14 cellular contexts compared by ENCODE assay signal in the genomic region with DNA sequence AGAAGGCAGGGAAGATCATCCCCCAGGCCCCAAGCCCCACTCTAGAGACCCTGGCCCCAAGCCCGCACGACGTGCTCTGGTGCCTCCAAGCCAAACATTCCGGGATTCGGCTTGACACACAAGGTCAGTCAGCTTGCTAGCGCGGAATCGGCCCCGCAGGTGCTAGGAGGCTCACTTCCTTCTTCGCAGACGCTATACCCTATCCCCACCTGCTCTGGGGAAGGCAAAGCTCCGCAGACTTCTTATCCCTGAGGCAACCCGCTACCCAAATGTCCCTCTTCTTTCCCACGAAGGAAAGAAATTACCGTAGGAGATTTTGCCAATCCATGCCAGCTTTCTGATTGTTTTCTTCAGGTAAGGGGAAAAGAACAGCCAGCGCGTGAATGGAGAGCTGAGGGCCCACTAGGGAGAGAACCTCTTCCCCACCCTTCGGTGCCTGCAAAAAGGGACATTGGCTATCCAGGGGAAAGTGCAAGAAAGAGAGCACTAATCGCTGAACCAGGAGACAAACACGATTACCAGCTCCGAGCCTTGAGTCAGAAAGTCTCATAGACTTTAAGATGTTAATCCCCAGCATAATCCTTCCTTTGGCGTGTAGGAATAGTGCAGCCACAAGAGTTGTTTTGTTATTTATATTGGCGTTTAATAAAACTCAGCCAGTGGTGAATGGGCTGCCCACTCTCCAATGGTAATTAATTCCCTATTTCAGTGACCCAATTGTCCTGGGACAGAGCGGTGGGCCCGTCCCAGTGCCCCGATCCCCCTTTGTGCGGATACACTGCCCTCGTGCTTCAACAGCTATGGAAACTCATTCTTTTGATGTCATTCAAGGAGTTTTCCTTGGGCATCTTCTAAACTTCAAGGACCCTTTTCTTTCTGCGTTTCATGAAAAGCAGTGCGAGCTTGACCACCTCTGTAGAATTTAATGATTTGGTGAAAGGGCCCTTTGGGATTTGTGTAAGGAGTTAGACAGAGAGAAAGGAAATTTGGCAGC. TPM values are rescaled to one million over a fixed set of nuclear protein-coding genes. Genes with fewer than 3 reads are reported as not detected.
A peak's percentile ranks its signal among the peaks of the same experiment; 100 is the strongest.
DNase-seq lines count a peak whose midpoint lies in the region; ATAC-seq and TF ChIP-seq lines count a peak whose summit lies in the region.
"Had no signal": no experiment of that assay in that cellular context is flagged by ENCODE, and none has a peak within 500 bp of the region (broad histone marks: within the 10 kb centered on the region; RNA-seq: fewer than 3 reads in every experiment).

No MANE protein-coding gene starts in this region.

- no peaks in the 10 kb centered on the region for H3K36me3 ChIP-seq in naive thymus-derived CD4-positive, alpha-beta T cell (ENCODE audit: control insufficient read depth in 2 of 3, insufficient read depth in 3 of 3, low read length in 3 of 3)

- intact Hi-C loops in naive thymus-derived CD4-positive, alpha-beta T cell (cut with micrococcal nuclease): loop anchor here (2.0 to 10.0 kb wide), 6 partner anchors 13 to 1899 kb away; partner anchors contain the start of gene PITX2 (in 1 of the 2)

- peaks cover 78% of the 10 kb centered on the region for H3K27me3 Mint-ChIP-seq in activated T-helper 17 cell treated with anti-CD3 and anti-CD28 coated beads, Interleukin-2, amount 50 U/mL, for 72 hours
- H3K27me3 Mint-ChIP-seq in naive thymus-derived CD4-positive, alpha-beta T cell: peaks cover 70 to 93% (median 82%) of the 10 kb centered on the region in 5 donors

- H3K4me3 ChIP-seq in GM12875 (ENCODE audit: low read depth, low read length): peak overlapping the region; percentile 54
- H3K4me3 ChIP-seq in naive thymus-derived CD4-positive, alpha-beta T cell (ENCODE audit: low read length): no peak overlapping the region

- peaks cover 0 to 6% (median 4%) of the 10 kb centered on the region in 3 experiments for H3K9me3 ChIP-seq in naive thymus-derived CD4-positive, alpha-beta T cell (ENCODE audit: control insufficient read depth in 2 of 3, low read length in 3 of 3)

- H3K4me3 Mint-ChIP-seq in activated T-helper 17 cell treated with anti-CD3 and anti-CD28 coated beads, Interleukin-2, amount 50 U/mL, for 72 hours: peak overlapping the region; percentile 34
- H3K4me3 Mint-ChIP-seq in naive thymus-derived CD4-positive, alpha-beta T cell: peak overlapping the region in 9 of 10 donors; percentile 45 to 87 (median 53)

- H3K27ac ChIP-seq in naive thymus-derived CD4-positive, alpha-beta T cell (ENCODE audit: low read depth, low read length): no peak overlapping the region
- H3K27ac ChIP-seq: foreskin keratinocyte, RWPE1 had no signal

- DNase-seq in naive thymus-derived CD4-positive, alpha-beta T cell: peak in 1 of 9 donors; percentile 23
- DNase-seq in mucosa of gallbladder (ENCODE audit: low spot score) (no peak), COLO668 (lab: John Stamatoyannopoulos, UW; ENCODE audit: unreplicated experiment) (no peak)
- DNase-seq: central memory CD4-positive, alpha-beta T cell; foreskin keratinocyte; NCI-H1436; substantia nigra had no signal

- no peak overlapping the region for H3K27ac Mint-ChIP-seq in activated T-helper 17 cell treated with anti-CD3 and anti-CD28 coated beads, Interleukin-2, amount 50 U/mL, for 72 hours
- H3K27ac Mint-ChIP-seq in naive thymus-derived CD4-positive, alpha-beta T cell: peak overlapping the region in 1 of 9 donors; percentile 20

- H3K4me1 Mint-ChIP-seq in activated T-helper 17 cell treated with anti-CD3 and anti-CD28 coated beads, Interleukin-2, amount 50 U/mL, for 72 hours: peaks cover 20% of the 10 kb centered on the region
- H3K4me1 Mint-ChIP-seq in naive thymus-derived CD4-positive, alpha-beta T cell: peaks cover 30 to 66% (median 53%) of the 10 kb centered on the region in 7 donors

- TF ChIP-seq CTCF in GM12875 (IDR thresholded peaks at IDR 0.05; ENCODE audit: borderline replicate concordance, insufficient read depth, low read depth, low read length): no peak

- H3K9me3 Mint-ChIP-seq in activated T-helper 17 cell treated with anti-CD3 and anti-CD28 coated beads, Interleukin-2, amount 50 U/mL, for 72 hours: no peaks in the 10 kb centered on the region
- peaks cover 0 to 39% (median 7%) of the 10 kb centered on the region in 11 donors for H3K9me3 Mint-ChIP-seq in naive thymus-derived CD4-positive, alpha-beta T cell

- peaks cover 14 to 38% of the 10 kb centered on the region in 2 donors for H3K4me1 ChIP-seq in naive thymus-derived CD4-positive, alpha-beta T cell (ENCODE audit: control insufficient read depth in 2 of 2, insufficient read depth in 2 of 2, low read length in 2 of 2)
- H3K4me1 ChIP-seq: foreskin keratinocyte had no signal

- POLR2A ChIA-PET in naive thymus-derived CD4-positive, alpha-beta T cell (lab: Charles Lee): interaction anchor here (1.3 kb wide), 1 partner anchor 11 kb away, joined by 3 read pairs; no protein-coding TSS in a partner anchor

- peaks cover 25 to 59% of the 10 kb centered on the region in 2 donors for H3K27me3 ChIP-seq in naive thymus-derived CD4-positive, alpha-beta T cell (ENCODE audit: control insufficient read depth in 2 of 2, insufficient read depth in 2 of 2, low read length in 2 of 2)

- ATAC-seq in GM21825 (IDR thresholded peaks at IDR 0.05; ENCODE audit: unreplicated experiment): peak; percentile 18
- ATAC-seq in activated T-helper 17 cell treated with anti-CD3 and anti-CD28 coated beads, Interleukin-2, amount 50 U/mL, for 72 hours (replicated peaks): no peak
- no peak for ATAC-seq in naive thymus-derived CD4-positive, alpha-beta T cell
- ATAC-seq in GM18873 (IDR thresholded peaks at IDR 0.05; ENCODE audit: low FRiP score, unreplicated experiment): no peak
- ATAC-seq in HG02970 (IDR thresholded peaks at IDR 0.05; ENCODE audit: low FRiP score, unreplicated experiment): no peak
- ATAC-seq: foreskin keratinocyte had no signal

- CTCF ChIA-PET in naive thymus-derived CD4-positive, alpha-beta T cell (lab: Charles Lee): interaction anchor here (0.8 to 3.6 kb wide), 3 partner anchors 11 to 673 kb away, joined by 3 to 14 read pairs (median 3); no protein-coding TSS in a partner anchor

- H3K36me3 Mint-ChIP-seq in activated T-helper 17 cell treated with anti-CD3 and anti-CD28 coated beads, Interleukin-2, amount 50 U/mL, for 72 hours (ENCODE audit: low read depth): peaks cover 11% of the 10 kb centered on the region
- peaks cover 0 to 10% (median 6%) of the 10 kb centered on the region in 5 donors for H3K36me3 Mint-ChIP-seq in naive thymus-derived CD4-positive, alpha-beta T cell

RNA-seq across cellular contexts. Expression of gene NEUROG2, which starts 5.4 kb away (rescaled TPM):
- total RNA-seq in activated T-helper 17 cell treated with anti-CD3 and anti-CD28 coated beads, Interleukin-2, amount 50 U/mL, for 72 hours: not detected
- total RNA-seq in naive thymus-derived CD4-positive, alpha-beta T cell: under 1 TPM in 1 of 5 experiments, not detected in 4; 0.10 TPM
- not detected for polyA plus RNA-seq in naive thymus-derived CD4-positive, alpha-beta T cell
- total RNA-seq in mucosa of gallbladder: not detected
- total RNA-seq: activated CD8-positive, alpha-beta memory T cell treated with anti-CD3 and anti-CD28 coated beads for 36 hours; foreskin keratinocyte had no signal
- polyA plus RNA-seq: foreskin keratinocyte had no signal
